Comparison of ENCODE assay signal across 9 cellular contexts in the genomic region with DNA sequence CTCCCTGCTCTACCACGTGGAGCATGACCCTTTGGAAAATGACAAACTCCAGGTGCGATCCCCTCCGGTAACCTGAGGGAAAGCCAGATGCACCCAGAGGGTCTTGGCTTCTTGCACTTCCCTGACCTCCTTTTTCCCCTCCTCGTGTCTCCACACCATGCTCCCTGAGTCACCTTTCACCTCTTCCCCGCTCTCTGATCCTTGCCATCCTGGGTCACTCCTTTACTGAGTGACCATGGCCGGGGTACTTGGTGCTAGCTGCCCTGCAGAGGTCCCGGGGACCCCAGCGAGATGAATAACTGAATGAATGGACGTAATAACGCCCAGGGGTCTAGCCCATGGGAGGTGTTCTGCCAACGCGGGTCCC. TPM values are rescaled to one million over a fixed set of nuclear protein-coding genes. Genes with fewer than 3 reads are reported as not detected.
A peak's percentile ranks its signal among the peaks of the same experiment; 100 is the strongest.
DNase-seq lines count a peak whose midpoint lies in the region; ATAC-seq and TF ChIP-seq lines count a peak whose summit lies in the region.
"Had no signal": no experiment of that assay in that cellular context is flagged by ENCODE, and none has a peak within 500 bp of the region (broad histone marks: within the 10 kb centered on the region; RNA-seq: fewer than 3 reads in every experiment).

No MANE protein-coding gene starts in this region.

- DNase-seq in H9 (no peak), NCI-H2107 treated with DMSO at 0.1 percent for 48 hours (lab: John Stamatoyannopoulos, UW; ENCODE audit: unreplicated experiment) (no peak), NCI-H82 (lab: John Stamatoyannopoulos, UW) (no peak), caudate nucleus (lab: John Stamatoyannopoulos, UW) (no peak)
- DNase-seq in activated CD4-positive, alpha-beta memory T cell treated with anti-CD3 and anti-CD28 coated beads, Interleukin-2, amount 10 ng/mL, durations not matched to agents 7 days and 5 days: no peak
- no peak for DNase-seq in stimulated activated naive B cell treated with anti-CD40 and anti-IgM and Interleukin-4, amounts not matched to agents 10 μg/mL and 1 μg/mL and 100 μg/mL, for 72 hours

- H2BK20ac ChIP-seq in H9 (ENCODE audit: low read depth, low read length, poor library complexity, severe bottlenecking): no peak overlapping the region

- H4K5ac ChIP-seq in H9 (ENCODE audit: insufficient read length, low read depth, low read length): no peak overlapping the region

- H3K9me3 ChIP-seq in H9 (ENCODE audit: control insufficient read depth, low read depth, low read length): peaks cover 25% of the 10 kb centered on the region
- H3K9me3 ChIP-seq in iPS-18c (ENCODE audit: control insufficient read depth, insufficient read depth, low read length): peaks cover 13% of the 10 kb centered on the region

- H3K27ac ChIP-seq in H9 (ENCODE audit: insufficient read length, low read depth, low read length) (no peak overlapping the region), caudate nucleus (ENCODE audit: low read depth, low read length) (no peak overlapping the region)

- H2BK5ac ChIP-seq in H9 (ENCODE audit: insufficient read length, low read length): no peak overlapping the region

- H4K8ac ChIP-seq in H9 (replicated peaks; ENCODE audit: insufficient read length, low read depth, low read length): no peak overlapping the region

- no peaks in the 10 kb centered on the region for H3K79me2 ChIP-seq in H9 (ENCODE audit: insufficient read depth, low read length)

- peaks cover 42% of the 10 kb centered on the region for H3K27me3 Mint-ChIP-seq in H9 (ENCODE audit: low read depth)
- peaks cover 5% of the 10 kb centered on the region for H3K27me3 Mint-ChIP-seq in activated CD4-positive, alpha-beta memory T cell treated with anti-CD3 and anti-CD28 coated beads, Interleukin-2, amount 10 ng/mL, durations not matched to agents 7 days and 5 days
- H3K27me3 Mint-ChIP-seq in stimulated activated naive B cell treated with anti-CD40 and anti-IgM and Interleukin-4, amounts not matched to agents 10 μg/mL and 1 μg/mL and 100 μg/mL, for 72 hours: peaks cover 10 to 20% of the 10 kb centered on the region in 2 donors

- H3K4me1 ChIP-seq in H9 (ENCODE audit: insufficient read depth, low read length): no peaks in the 10 kb centered on the region

- H3K4me1 Mint-ChIP-seq in H9: peaks cover 7 to 8% of the 10 kb centered on the region in 2 experiments; a peak in 2 of 4 replicates
- H3K4me1 Mint-ChIP-seq in activated CD4-positive, alpha-beta memory T cell treated with anti-CD3 and anti-CD28 coated beads, Interleukin-2, amount 10 ng/mL, durations not matched to agents 7 days and 5 days: peaks cover 13% of the 10 kb centered on the region
- H3K4me1 Mint-ChIP-seq in stimulated activated naive B cell treated with anti-CD40 and anti-IgM and Interleukin-4, amounts not matched to agents 10 μg/mL and 1 μg/mL and 100 μg/mL, for 72 hours: peaks cover 10 to 12% of the 10 kb centered on the region in 2 donors

- no peaks in the 10 kb centered on the region for H3K23me2 ChIP-seq in H9 (ENCODE audit: insufficient read length, low read depth, low read length, poor library complexity, severe bottlenecking)

- no peak overlapping the region for H3K18ac ChIP-seq in H9 (ENCODE audit: insufficient read length, low read depth, low read length)

- no CpG with 5 or more reads among the region's 12 CpGs for WGBS in H9 (ENCODE audit: extremely low coverage, insufficient read length, low lambda C conversion rate)

- POLR2A ChIA-PET in activated CD4-positive, alpha-beta memory T cell treated with anti-CD3 and anti-CD28 coated beads, Interleukin-2, amount 10 ng/mL, durations not matched to agents 7 days and 5 days (lab: Charles Lee): no interaction called here

- CTCF ChIA-PET in activated CD4-positive, alpha-beta memory T cell treated with anti-CD3 and anti-CD28 coated beads, Interleukin-2, amount 10 ng/mL, durations not matched to agents 7 days and 5 days (lab: Charles Lee): no interaction called here

- no peak overlapping the region for H4K91ac ChIP-seq in H9 (ENCODE audit: insufficient read length, low read depth, low read length)

- H3K14ac ChIP-seq in H9 (ENCODE audit: insufficient read depth, low read length): no peak overlapping the region

- peaks cover 8 to 10% (median 10%) of the 10 kb centered on the region in 3 experiments; a peak in 4 of 7 replicates for H3K36me3 Mint-ChIP-seq in H9 (ENCODE audit: insufficient read depth in 1 of 3, low read depth in 3 of 3)
- H3K36me3 Mint-ChIP-seq in activated CD4-positive, alpha-beta memory T cell treated with anti-CD3 and anti-CD28 coated beads, Interleukin-2, amount 10 ng/mL, durations not matched to agents 7 days and 5 days (ENCODE audit: low read depth): no peaks in the 10 kb centered on the region
- H3K36me3 Mint-ChIP-seq in stimulated activated naive B cell treated with anti-CD40 and anti-IgM and Interleukin-4, amounts not matched to agents 10 μg/mL and 1 μg/mL and 100 μg/mL, for 72 hours: peaks cover 0 to 1% of the 10 kb centered on the region in 2 donors

- no peak overlapping the region for H3K9ac ChIP-seq in H9 (ENCODE audit: extremely low read depth, insufficient read length, low read length)

- no peaks in the 10 kb centered on the region for H3K79me1 ChIP-seq in H9 (ENCODE audit: insufficient read depth, low read depth, low read length, poor library complexity, severe bottlenecking)

- H3T11ph ChIP-seq in H9 (ENCODE audit: low read length): no peak overlapping the region

- H2AK5ac ChIP-seq in H9 (ENCODE audit: insufficient read length, low read length): no peak overlapping the region

- H3K9me3 Mint-ChIP-seq in H9: peaks cover 63 to 77% of the 10 kb centered on the region in 2 experiments
- no peaks in the 10 kb centered on the region for H3K9me3 Mint-ChIP-seq in activated CD4-positive, alpha-beta memory T cell treated with anti-CD3 and anti-CD28 coated beads, Interleukin-2, amount 10 ng/mL, durations not matched to agents 7 days and 5 days
- H3K9me3 Mint-ChIP-seq in stimulated activated naive B cell treated with anti-CD40 and anti-IgM and Interleukin-4, amounts not matched to agents 10 μg/mL and 1 μg/mL and 100 μg/mL, for 72 hours: no peaks in the 10 kb centered on the region

- no peak overlapping the region for H3K56ac ChIP-seq in H9 (ENCODE audit: insufficient read length, low read depth, low read length)

- no peak overlapping the region for H2BK15ac ChIP-seq in H9 (ENCODE audit: low read depth, low read length)

- no peak overlapping the region for H3K4ac ChIP-seq in H9 (ENCODE audit: low read depth, low read length)

- peak overlapping the region; percentile 56 to 75 for H3K4me3 Mint-ChIP-seq in H9
- H3K4me3 Mint-ChIP-seq in activated CD4-positive, alpha-beta memory T cell treated with anti-CD3 and anti-CD28 coated beads, Interleukin-2, amount 10 ng/mL, durations not matched to agents 7 days and 5 days: peak overlapping the region; percentile 63
- H3K4me3 Mint-ChIP-seq in stimulated activated naive B cell treated with anti-CD40 and anti-IgM and Interleukin-4, amounts not matched to agents 10 μg/mL and 1 μg/mL and 100 μg/mL, for 72 hours: peak overlapping the region; percentile 62 to 76

- H4K20me1 ChIP-seq in H9 (ENCODE audit: control insufficient read depth, insufficient read depth, insufficient read length): no peaks in the 10 kb centered on the region

- H3K27ac Mint-ChIP-seq in H9: no peak overlapping the region; a peak in 1 of 7 replicates
- no peak overlapping the region for H3K27ac Mint-ChIP-seq in activated CD4-positive, alpha-beta memory T cell treated with anti-CD3 and anti-CD28 coated beads, Interleukin-2, amount 10 ng/mL, durations not matched to agents 7 days and 5 days
- no peak overlapping the region for H3K27ac Mint-ChIP-seq in stimulated activated naive B cell treated with anti-CD40 and anti-IgM and Interleukin-4, amounts not matched to agents 10 μg/mL and 1 μg/mL and 100 μg/mL, for 72 hours

- H3K4me2 ChIP-seq in H9 (ENCODE audit: insufficient read depth, insufficient read length, low read length): peak overlapping the region; percentile 46

- H2BK12ac ChIP-seq in H9 (ENCODE audit: insufficient read length, low read depth, low read length): no peak overlapping the region

- peaks cover 7% of the 10 kb centered on the region; the same call in 1 of the 2 replicates for H3K27me3 ChIP-seq in H9 (ENCODE audit: insufficient read depth, low read length)

- no peak overlapping the region for H2BK120ac ChIP-seq in H9 (ENCODE audit: low read depth, low read length, poor library complexity, severe bottlenecking)

- no peak for TF ChIP-seq CTCF in H9 (conservative IDR thresholded peaks at IDR 0.05)

- ATAC-seq in stimulated activated naive B cell treated with anti-CD40 and anti-IgM and Interleukin-4, amounts not matched to agents 10 μg/mL and 1 μg/mL and 100 μg/mL, for 72 hours (replicated peaks): no peak

- no peak overlapping the region for H2AFZ ChIP-seq in H9 (ENCODE audit: low read length)

- H3K23ac ChIP-seq in H9 (ENCODE audit: insufficient read length, low read depth, low read length): no peak overlapping the region

- H3K4me3 ChIP-seq in iPS-18c (ENCODE audit: insufficient read depth, low read depth, low read length): peak overlapping the region; percentile 28; the same call in 1 of the 2 replicates

RNA-seq across cellular contexts. Expression of gene ZFP92, which starts 0.4 kb away (rescaled TPM):
- 0.66 and 0.68 TPM in 2 replicates for total RNA-seq in H9 (2021)
- 1 to 10 TPM; 1.7 to 1.9 TPM for total RNA-seq in activated CD4-positive, alpha-beta memory T cell treated with anti-CD3 and anti-CD28 coated beads, Interleukin-2, amount 10 ng/mL, durations not matched to agents 7 days and 5 days
- total RNA-seq: RPMI7951 had no signal

RNA-seq across cellular contexts. Expression of gene PNMA6E, which starts 9.7 kb away (rescaled TPM):
- not detected in 2 replicates for total RNA-seq in H9 (2021)
- total RNA-seq in activated CD4-positive, alpha-beta memory T cell treated with anti-CD3 and anti-CD28 coated beads, Interleukin-2, amount 10 ng/mL, durations not matched to agents 7 days and 5 days: not detected
- total RNA-seq: pulmonary artery endothelial cell, RPMI7951 had no signal

RNA-seq across cellular contexts. Expression of gene TREX2, which starts 35.0 kb away (rescaled TPM):
- total RNA-seq in H9 (2021): 1.1 and 1.3 TPM in 2 replicates
- total RNA-seq in activated CD4-positive, alpha-beta memory T cell treated with anti-CD3 and anti-CD28 coated beads, Interleukin-2, amount 10 ng/mL, durations not matched to agents 7 days and 5 days: 1 to 10 TPM; 1.1 to 1.8 TPM
- total RNA-seq: RPMI7951 had no signal

RNA-seq across cellular contexts. Expression of gene HAUS7, which starts 59.5 kb away (rescaled TPM):
- 43.1 and 45.3 TPM in 2 replicates for total RNA-seq in H9 (2021)
- 10 to 100 TPM; 33.8 to 40.5 TPM for total RNA-seq in activated CD4-positive, alpha-beta memory T cell treated with anti-CD3 and anti-CD28 coated beads, Interleukin-2, amount 10 ng/mL, durations not matched to agents 7 days and 5 days
